Comparison of ENCODE assay signal across 21 cellular contexts in genomic region chr6:35208419-35208818, GRCh38. TPM values are rescaled to one million over a fixed set of nuclear protein-coding genes. Genes with fewer than 3 reads are reported as not detected.
"Had no signal": no experiment of that assay in that cellular context is flagged by ENCODE, and none has a peak within 500 bp of the region (broad histone marks: within the 10 kb centered on the region; RNA-seq: fewer than 3 reads in every experiment).

No MANE protein-coding gene starts in this region.

- H3K27ac ChIP-seq: KMS-11, PC-9, Peyer's patch, SJCRH30, SK-N-MC had no signal

- H3K4me3 ChIP-seq: PC-9, Peyer's patch, SJCRH30, SK-N-MC had no signal

- H2AFZ ChIP-seq: PC-9 had no signal

- H3K4me2 ChIP-seq: KMS-11, PC-9 had no signal

- H3K4me1 ChIP-seq: SJCRH30 had no signal

- H3K36me3 ChIP-seq: Peyer's patch, SJCRH30 had no signal

- DNase-seq: Kasumi-1, MV-4-11, NCI-H1048, NCI-H1417 treated with DMSO at 0.1 percent for 48 hours, NCI-H146, NCI-H1694 treated with DMSO at 0.1 percent for 48 hours, NCI-H1930, NCI-H2171, NCI-H226, NCI-H446, NCI-H524 treated with DMSO at 0.1 percent for 48 hours, PC-9, Peyer's patch, SHP77 treated with DMSO at 0.1 percent for 48 hours, SJCRH30, SW 1271, T-cell had no signal

- ATAC-seq: Right ventricle myocardium inferior, T-cell had no signal

- H3K9ac ChIP-seq: KMS-11 had no signal

- H3K9me3 ChIP-seq: Peyer's patch, SJCRH30 had no signal

RNA-seq across cellular contexts. Expression of gene SCUBE3, which starts 5.3 kb away (rescaled TPM):
- total RNA-seq: HT-29, Peyer's patch had no signal
